In genomic region chr1:30707412-30708360, GRCh38 we compare ENCODE assay signal across 8 cellular contexts. TPM values are rescaled to one million over a fixed set of nuclear protein-coding genes. Genes with fewer than 3 reads are reported as not detected.
A peak's percentile ranks its signal among the peaks of the same experiment; 100 is the strongest.
DNase-seq lines count a peak whose midpoint lies in the region; ATAC-seq and TF ChIP-seq lines count a peak whose summit lies in the region.

No MANE protein-coding gene starts in this region.

- no peak overlapping the region; a peak in 1 of 4 replicates for H3K4me3 ChIP-seq in SK-N-SH (ENCODE audit: low read depth in 2 of 2, low read length in 1 of 2)
- no peak overlapping the region for H3K4me3 ChIP-seq in adipocyte (ENCODE audit: low read length)
- no peak overlapping the region for H3K4me3 ChIP-seq in heart left ventricle
- H3K4me3 ChIP-seq in psoas muscle, result no peak overlapping the region

- H4K20me1 ChIP-seq in SK-N-SH (ENCODE audit: insufficient read depth), result no peaks in the 10 kb centered on the region

- peak overlapping the region in 1 of 2 experiments; percentile 16; a peak in 1 of 4 replicates for H3K27ac ChIP-seq in SK-N-SH (ENCODE audit: low read depth in 2 of 2, low read length in 1 of 2)
- no peak overlapping the region for H3K27ac ChIP-seq in heart left ventricle
- no peak overlapping the region for H3K27ac ChIP-seq in psoas muscle

- TF ChIP-seq CTCF in SK-N-SH (IDR thresholded peaks at IDR 0.05) (peak; percentile 92), heart left ventricle (IDR thresholded peaks at IDR 0.05) (peak; percentile 46 to 85 (median 75)), psoas muscle (IDR thresholded peaks at IDR 0.05) (peak; percentile 91)

- TF ChIP-seq EP300 in SK-N-SH (IDR thresholded peaks at IDR 0.05; ENCODE audit: borderline replicate concordance in 1 of 2, low read depth in 1 of 2, low read length in 1 of 2), result no peak; a peak in 1 of 4 replicates

- no peak overlapping the region for H3K9ac ChIP-seq in SK-N-SH
- H3K9ac ChIP-seq in adipocyte (ENCODE audit: low read length), result no peak overlapping the region

- no peak overlapping the region for H3K4me2 ChIP-seq in SK-N-SH

- H3K9me3 ChIP-seq in SK-N-SH, result no peaks in the 10 kb centered on the region
- H3K9me3 ChIP-seq in adipocyte (ENCODE audit: control insufficient read depth, low read length), result no peaks in the 10 kb centered on the region
- no peaks in the 10 kb centered on the region for H3K9me3 ChIP-seq in heart left ventricle
- no peaks in the 10 kb centered on the region for H3K9me3 ChIP-seq in psoas muscle

- WGBS in SK-N-SH (ENCODE audit: low lambda C conversion rate), result 53% methylated on average over 15 of the region's 16 CpGs
- WGBS in heart left ventricle, 4 donors, result 26 to 38% (median 33%) methylated on average over 11 to 16 of the region's 16 CpGs
- 48 to 58% (median 55%) methylated on average over 16 of the region's 16 CpGs for WGBS in psoas muscle, 3 donors

- H3K4me1 ChIP-seq in SK-N-SH (ENCODE audit: control insufficient read depth in 1 of 2, insufficient read depth in 2 of 2, low read depth in 1 of 2, low read length in 1 of 2) (peaks cover 0 to 16% of the 10 kb centered on the region in 2 experiments; a peak in 2 of 4 replicates), adipocyte (ENCODE audit: control insufficient read depth, insufficient read depth, low read length) (peaks cover 26% of the 10 kb centered on the region), heart left ventricle (peaks cover 0 to 26% (median 6%) of the 10 kb centered on the region in 12 donors), psoas muscle (peaks cover 4% of the 10 kb centered on the region)

- peak; percentile 82 to 90 (median 87) for ATAC-seq in heart left ventricle
- ATAC-seq in psoas muscle, result peak; percentile 94 to 97 (median 94)
- ATAC-seq in GM18511 (IDR thresholded peaks at IDR 0.05; ENCODE audit: unreplicated experiment), result no peak
- no peak for ATAC-seq in GM19395 (IDR thresholded peaks at IDR 0.05; ENCODE audit: unreplicated experiment)

- intact Hi-C loops in heart left ventricle (cut with DNase I) (loop anchor here (1.0 to 10.0 kb wide), 12 partner anchors 183 to 1823 kb away; partner anchors contain the start of gene PTPRU (in 10 of the 10)), psoas muscle (cut with DNase I) (loop anchor here (2.0 to 10.0 kb wide), 8 partner anchors 180 to 1815 kb away; partner anchors contain the start of gene PTPRU (in 2 of the 2))

- H3K36me3 ChIP-seq in SK-N-SH (replicated peaks in 1 of 2; ENCODE audit: control insufficient read depth in 1 of 2, insufficient read depth in 2 of 2, low read length in 1 of 2) (no peaks in the 10 kb centered on the region), adipocyte (ENCODE audit: control insufficient read depth, insufficient read depth, low read length, severe bottlenecking) (no peaks in the 10 kb centered on the region), heart left ventricle (no peaks in the 10 kb centered on the region), psoas muscle (ENCODE audit: insufficient read depth in 1 of 2, low read depth in 1 of 2) (no peaks in the 10 kb centered on the region)

- no peaks in the 10 kb centered on the region for H3K79me2 ChIP-seq in SK-N-SH (ENCODE audit: insufficient read depth)

- H3K9me2 ChIP-seq in SK-N-SH, result no peaks in the 10 kb centered on the region

- CTCF ChIA-PET in SK-N-SH (lab: Yijun Ruan, JAX), result interaction anchor here (0.6 to 3.6 kb wide), 51 partner anchors 9 to 1673 kb away, joined by 3 to 26 read pairs (median 3); partner anchors contain the start of gene PTPRU

- DNase-seq in GM03348 (ENCODE audit: low spot score), result peak; percentile 87
- DNase-seq in MV-4-11 (lab: John Stamatoyannopoulos, UW), result peak; percentile 23
- peak; percentile 90 for DNase-seq in SK-N-SH
- peak; percentile 87 for DNase-seq in adipocyte (ENCODE audit: low read depth)
- DNase-seq in heart left ventricle, result peak; percentile 66 to 81 (median 76)
- DNase-seq in psoas muscle, result peak; percentile 74 to 90

- peak; percentile 100 for TF ChIP-seq RAD21 in SK-N-SH (IDR thresholded peaks at IDR 0.05; ENCODE audit: low read length)

- no peaks in the 10 kb centered on the region for H3F3A ChIP-seq in SK-N-SH (replicated peaks; ENCODE audit: insufficient read depth)

- TF ChIP-seq POLR2A in heart left ventricle (IDR thresholded peaks at IDR 0.05), result no peak

- H3K27me3 ChIP-seq in SK-N-SH (ENCODE audit: insufficient read depth) (no peaks in the 10 kb centered on the region; the same call in 1 of the 2 replicates), adipocyte (replicated peaks; ENCODE audit: control insufficient read depth, insufficient read depth, low read length) (peaks cover 7% of the 10 kb centered on the region), heart left ventricle (peaks cover 0 to 7% (median 0%) of the 10 kb centered on the region in 9 donors), psoas muscle (ENCODE audit: insufficient read depth in 3 of 3, low read length in 2 of 3) (peaks cover 0 to under 1% (median 0%) of the 10 kb centered on the region in 3 donors)

- POLR2A ChIA-PET in SK-N-SH (lab: Yijun Ruan, JAX), result interaction anchor here (0.5 to 0.8 kb wide), 2 partner anchors 935 to 1526 kb away, joined by 3 to 4 read pairs; partner anchors contain the start of gene SRSF4

- no peak overlapping the region for H2AFZ ChIP-seq in SK-N-SH (ENCODE audit: low read depth)

TF ChIP-seq in SK-N-SH, 30 proteins besides CTCF, POLR2A, EP300 and RAD21:
- TF ChIP-seq GATA2 (CRISPR knock-in tag; IDR thresholded peaks at IDR 0.05), result no peak
- no peak for TF ChIP-seq JUND (IDR thresholded peaks at IDR 0.05)
- TF ChIP-seq PBX3 (IDR thresholded peaks at IDR 0.05), result no peak
- no peak for TF ChIP-seq IRF3 (IDR thresholded peaks at IDR 0.05; ENCODE audit: low read depth, low read length)
- no peak for TF ChIP-seq USF2 (IDR thresholded peaks at IDR 0.05; ENCODE audit: borderline replicate concordance, low read depth, low read length)
- TF ChIP-seq CHD2 (IDR thresholded peaks at IDR 0.05; ENCODE audit: low read length, partially characterized antibody), result peak; percentile 89
- TF ChIP-seq ELF1 (IDR thresholded peaks at IDR 0.05), result no peak
- TF ChIP-seq SMC3 (IDR thresholded peaks at IDR 0.05; ENCODE audit: low read depth, low read length), result peak; percentile 96

RNA-seq across cellular contexts. Expression of gene MATN1, which starts 15.7 kb away (rescaled TPM):
- polyA plus RNA-seq in SK-N-SH (2012; rRNA removed) (0.15 and 0.23 TPM in 2 replicates), heart left ventricle (not detected), psoas muscle (under 1 TPM; 0.03 to 0.07 (median 0.04) TPM)
- 0.05 and 0.09 TPM in 2 replicates for polyA plus RNA-seq in SK-N-SH (2012; cell fraction: cytosol; rRNA removed)
- polyA plus RNA-seq in SK-N-SH (2012; cell fraction: nucleus; rRNA removed), result 1.3 and 1.4 TPM in 2 replicates
- total RNA-seq in heart left ventricle (under 1 TPM in 1 of 9 donors, not detected in 8; 0.67 TPM), psoas muscle (not detected)

RNA-seq across cellular contexts. Expression of gene LAPTM5, which starts 49.9 kb away (rescaled TPM):
- 1.0 and 1.1 TPM in 2 replicates for polyA plus RNA-seq in SK-N-SH (2012; rRNA removed)
- polyA plus RNA-seq in SK-N-SH (2012; cell fraction: cytosol; rRNA removed), result 0.85 and 0.89 TPM in 2 replicates
- 0.30 and 0.38 TPM in 2 replicates for polyA plus RNA-seq in SK-N-SH (2012; cell fraction: nucleus; rRNA removed)
- 100 to 1,000 TPM in 1 of 9 donors, 10 to 100 TPM in 7, 1 to 10 TPM in 1; 9.4 to 260 (median 14.3) TPM for total RNA-seq in heart left ventricle
- polyA plus RNA-seq in heart left ventricle, result 10 to 100 TPM in 1 of 2 donors, 1 to 10 TPM in 1; 6.9 to 28.7 TPM
- 10 to 100 TPM in 3 of 4 donors, 1 to 10 TPM in 1; 8.2 to 14.4 (median 13.7) TPM for total RNA-seq in psoas muscle
- polyA plus RNA-seq in psoas muscle, result 10 to 100 TPM in 1 of 3 donors, 1 to 10 TPM in 2; 3.0 to 14.5 (median 4.3) TPM

Comparison
In these comparisons a context has a peak if more than half of its experiments do, and no peak if none do; other contexts are left out.
1. DNase-seq: peak in every context shown above with its lines; median percentile 90 in SK-N-SH; 87 in GM03348; 87 in adipocyte; 82 in psoas muscle; 76 in heart left ventricle; 23 in MV-4-11.
2. ATAC-seq: peak in heart left ventricle (4 of 4) and psoas muscle (4 of 4); none in GM18511 (single experiment) and GM19395 (single experiment).
3. Peak in every context shown above with its lines, with median percentiles within 50 percentile points of each other: CTCF ChIP-seq.